Comparison of ENCODE assay signal across 9 cellular contexts in genomic region chr12:122099280-122099749, GRCh38. TPM values are rescaled to one million over a fixed set of nuclear protein-coding genes. Genes with fewer than 3 reads are reported as not detected.
DNase-seq lines count a peak whose midpoint lies in the region; ATAC-seq and TF ChIP-seq lines count a peak whose summit lies in the region.
"Had no signal": no experiment of that assay in that cellular context is flagged by ENCODE, and none has a peak within 500 bp of the region (broad histone marks: within the 10 kb centered on the region; RNA-seq: fewer than 3 reads in every experiment).

No MANE protein-coding gene starts in this region.

- no peaks in the 10 kb centered on the region for H3K27me3 Mint-ChIP-seq in CD4-positive, alpha-beta T cell
- no peaks in the 10 kb centered on the region for H3K27me3 Mint-ChIP-seq in progenitor cell of endocrine pancreas
- H3K27me3 Mint-ChIP-seq in activated T-helper 2 cell treated with anti-CD3 and anti-CD28 coated beads, Interferon-gamma antibody, Interleukin-2, Interleukin-4, amounts not matched to agents 10 μg/mL and 5 μg/mL and 100 μg/mL, durations not matched to agents 14 hours and 24 hours and 36 hours (ENCODE audit: low read depth) = no peaks in the 10 kb centered on the region

- H3K9me3 Mint-ChIP-seq in CD4-positive, alpha-beta T cell = no peaks in the 10 kb centered on the region
- peaks cover 3% of the 10 kb centered on the region for H3K9me3 Mint-ChIP-seq in progenitor cell of endocrine pancreas (ENCODE audit: low read depth)
- H3K9me3 Mint-ChIP-seq in activated T-helper 2 cell treated with anti-CD3 and anti-CD28 coated beads, Interferon-gamma antibody, Interleukin-2, Interleukin-4, amounts not matched to agents 10 μg/mL and 5 μg/mL and 100 μg/mL, durations not matched to agents 14 hours and 24 hours and 36 hours = no peaks in the 10 kb centered on the region

- no peak for DNase-seq in CD4-positive, alpha-beta T cell
- DNase-seq in M059J (ENCODE audit: low read depth) (peak; percentile 20), progenitor cell of endocrine pancreas (ENCODE audit: low spot score, unreplicated experiment) (no peak), glomerular visceral epithelial cell (ENCODE audit: extremely low spot score) (no peak), NCI-H510A treated with DMSO at 0.1 percent for 48 hours (lab: John Stamatoyannopoulos, UW) (no peak), PC-3 (no peak)
- no peak for DNase-seq in effector memory CD4-positive, alpha-beta T cell
- DNase-seq in activated T-helper 2 cell treated with anti-CD3 and anti-CD28 coated beads, Interferon-gamma antibody, Interleukin-2, Interleukin-4, amounts not matched to agents 10 μg/mL and 5 μg/mL and 100 μg/mL, durations not matched to agents 14 hours and 24 hours and 36 hours (ENCODE audit: low spot score) = no peak
- DNase-seq: stimulated activated CD4-positive, alpha-beta T cell treated with anti-CD3 and anti-CD28 coated beads, Interleukin-12 subunit alpha, Interleukin-12 subunit beta, amount 100 ng/mL, for 4 hours had no signal

- no peaks in the 10 kb centered on the region for H3K36me3 Mint-ChIP-seq in CD4-positive, alpha-beta T cell (ENCODE audit: low read depth)
- peaks cover 1% of the 10 kb centered on the region for H3K36me3 Mint-ChIP-seq in progenitor cell of endocrine pancreas (ENCODE audit: insufficient read depth)
- H3K36me3 Mint-ChIP-seq in activated T-helper 2 cell treated with anti-CD3 and anti-CD28 coated beads, Interferon-gamma antibody, Interleukin-2, Interleukin-4, amounts not matched to agents 10 μg/mL and 5 μg/mL and 100 μg/mL, durations not matched to agents 14 hours and 24 hours and 36 hours (ENCODE audit: low read depth) = peaks cover 6% of the 10 kb centered on the region

- no peak overlapping the region for H2AFZ ChIP-seq in PC-3 (ENCODE audit: low read length)

- CTCF ChIA-PET in CD4-positive, alpha-beta T cell (lab: Charles Lee) = interaction anchor here (1.2 to 2.4 kb wide), 3 partner anchors 8 to 45 kb away, joined by 3 to 10 read pairs (median 7); no protein-coding TSS in a partner anchor
- CTCF ChIA-PET in PC-3 (lab: Charles Lee) = no interaction called here

- peaks cover 90% of the 10 kb centered on the region for H3K79me2 ChIP-seq in PC-3 (ENCODE audit: low read length)

- no peak for TF ChIP-seq CTCF in CD4-positive, alpha-beta T cell (IDR thresholded peaks at IDR 0.05)
- TF ChIP-seq CTCF in progenitor cell of endocrine pancreas (IDR thresholded peaks at IDR 0.05; ENCODE audit: unreplicated experiment) = no peak
- TF ChIP-seq CTCF in PC-3 (conservative IDR thresholded peaks at IDR 0.05; ENCODE audit: low read depth, low read length) = no peak

- H3K27ac Mint-ChIP-seq in CD4-positive, alpha-beta T cell = peak overlapping the region; percentile 87
- H3K27ac Mint-ChIP-seq in progenitor cell of endocrine pancreas = peak overlapping the region; percentile 99
- H3K27ac Mint-ChIP-seq in activated T-helper 2 cell treated with anti-CD3 and anti-CD28 coated beads, Interferon-gamma antibody, Interleukin-2, Interleukin-4, amounts not matched to agents 10 μg/mL and 5 μg/mL and 100 μg/mL, durations not matched to agents 14 hours and 24 hours and 36 hours = no peak overlapping the region

- H4K20me1 ChIP-seq in PC-3 (ENCODE audit: low read length) = peaks cover 23% of the 10 kb centered on the region; the same call in 1 of the 2 replicates

- peak overlapping the region; percentile 30 for H3K27ac ChIP-seq in CD4-positive, alpha-beta T cell (ENCODE audit: low read depth, low read length)
- peak overlapping the region; percentile 1 for H3K27ac ChIP-seq in effector memory CD4-positive, alpha-beta T cell (ENCODE audit: insufficient read depth, low read length, poor library complexity, severe bottlenecking)
- H3K27ac ChIP-seq in PC-3 (ENCODE audit: low read length) = no peak overlapping the region

- H3K27me3 ChIP-seq in CD4-positive, alpha-beta T cell (ENCODE audit: control insufficient read depth, insufficient read depth, low read length) = no peaks in the 10 kb centered on the region
- H3K27me3 ChIP-seq in effector memory CD4-positive, alpha-beta T cell (replicated peaks; ENCODE audit: control insufficient read depth, insufficient read depth, low read length, poor library complexity, severe bottlenecking) = no peaks in the 10 kb centered on the region
- no peaks in the 10 kb centered on the region for H3K27me3 ChIP-seq in PC-3 (ENCODE audit: low read length)

- H3K4me1 ChIP-seq in effector memory CD4-positive, alpha-beta T cell (ENCODE audit: control insufficient read depth, insufficient read depth, low read length, poor library complexity, severe bottlenecking) = peaks cover 31% of the 10 kb centered on the region
- H3K4me1 ChIP-seq in PC-3 (ENCODE audit: insufficient read depth, low read length) = peaks cover 11% of the 10 kb centered on the region

- H3K4me3 Mint-ChIP-seq in CD4-positive, alpha-beta T cell = peak overlapping the region; percentile 79
- no peak overlapping the region for H3K4me3 Mint-ChIP-seq in progenitor cell of endocrine pancreas (ENCODE audit: low read depth)
- H3K4me3 Mint-ChIP-seq in activated T-helper 2 cell treated with anti-CD3 and anti-CD28 coated beads, Interferon-gamma antibody, Interleukin-2, Interleukin-4, amounts not matched to agents 10 μg/mL and 5 μg/mL and 100 μg/mL, durations not matched to agents 14 hours and 24 hours and 36 hours (ENCODE audit: low read depth) = no peak overlapping the region

- H3K4me3 ChIP-seq in effector memory CD4-positive, alpha-beta T cell (ENCODE audit: insufficient read depth, low read depth, low read length, poor library complexity, severe bottlenecking) = no peak overlapping the region
- no peak overlapping the region for H3K4me3 ChIP-seq in PC-3 (ENCODE audit: low read length)

- peaks cover 71% of the 10 kb centered on the region for H3K4me1 Mint-ChIP-seq in CD4-positive, alpha-beta T cell (ENCODE audit: low read depth)
- H3K4me1 Mint-ChIP-seq in progenitor cell of endocrine pancreas (ENCODE audit: low read depth) = peaks cover 37% of the 10 kb centered on the region
- H3K4me1 Mint-ChIP-seq in activated T-helper 2 cell treated with anti-CD3 and anti-CD28 coated beads, Interferon-gamma antibody, Interleukin-2, Interleukin-4, amounts not matched to agents 10 μg/mL and 5 μg/mL and 100 μg/mL, durations not matched to agents 14 hours and 24 hours and 36 hours (ENCODE audit: low read depth) = peaks cover 30% of the 10 kb centered on the region

- H3F3A ChIP-seq in PC-3 (ENCODE audit: low read length, unreplicated experiment) = no peaks in the 10 kb centered on the region

- H3K4me2 ChIP-seq in PC-3 (ENCODE audit: low read length) = no peak overlapping the region

- POLR2A ChIA-PET in CD4-positive, alpha-beta T cell (lab: Charles Lee) = interaction anchor here (0.7 to 9.3 kb wide), 5 partner anchors 9 to 298 kb away, joined by 3 to 110 read pairs (median 5); partner anchors contain the start of gene MLXIP
- POLR2A ChIA-PET in PC-3 (lab: Charles Lee; ENCODE audit: unreplicated experiment) = no interaction called here

- no peaks in the 10 kb centered on the region for H3K36me3 ChIP-seq in effector memory CD4-positive, alpha-beta T cell (ENCODE audit: control insufficient read depth, insufficient read depth, low read length)
- H3K36me3 ChIP-seq in PC-3 (ENCODE audit: low read depth, low read length) = peaks cover 2% of the 10 kb centered on the region; the same call in 1 of the 2 replicates

- BruUV-seq in PC-3 (replicated peaks; lab: Mats Ljungman, UMichigan) = no TSS peak

- ATAC-seq in CD4-positive, alpha-beta T cell (ENCODE audit: poor library complexity) = peak; percentile 32
- ATAC-seq in PC-3 = no peak

- no peaks in the 10 kb centered on the region for H3K9me3 ChIP-seq in CD4-positive, alpha-beta T cell (ENCODE audit: control insufficient read depth, low read length)
- no peaks in the 10 kb centered on the region for H3K9me3 ChIP-seq in effector memory CD4-positive, alpha-beta T cell (ENCODE audit: control insufficient read depth, low read length)
- no peaks in the 10 kb centered on the region for H3K9me3 ChIP-seq in PC-3 (ENCODE audit: low read length)

- no peak overlapping the region for H3K9ac ChIP-seq in PC-3 (ENCODE audit: low read length)

- H3K9me2 ChIP-seq in PC-3 (replicated peaks; ENCODE audit: low read length) = no peaks in the 10 kb centered on the region

- intact Hi-C loops in CD4-positive, alpha-beta T cell (cut with DNase I, micrococcal nuclease) = loop anchor here in 1 of 2 experiments (2.0 kb wide), 1 partner anchor 17 kb away; no protein-coding TSS in a partner anchor
- intact Hi-C loops in activated T-helper 2 cell treated with anti-CD3 and anti-CD28 coated beads, Interferon-gamma antibody, Interleukin-2, Interleukin-4, amounts not matched to agents 10 μg/mL and 5 μg/mL and 100 μg/mL, durations not matched to agents 14 hours and 24 hours and 36 hours (cut with micrococcal nuclease) = no loop called here
- intact Hi-C loops in PC-3 (cut with micrococcal nuclease) = no loop called here

RNA-seq across cellular contexts. Expression of gene MLXIP, which starts 20.8 kb away (rescaled TPM):
- total RNA-seq in CD4-positive, alpha-beta T cell = 10 to 100 TPM; 98.0 to 99.3 TPM
- total RNA-seq in M059J (2014; rRNA removed; shearing (Covaris generic)) = 3.2 and 7.7 TPM in 2 replicates
- total RNA-seq in progenitor cell of endocrine pancreas (48.6 and 48.7 TPM in 2 replicates), PC-3 (2014; rRNA removed) (16.7 and 21.8 TPM in 2 replicates)
- total RNA-seq in activated T-helper 2 cell treated with anti-CD3 and anti-CD28 coated beads, Interferon-gamma antibody, Interleukin-2, Interleukin-4, amounts not matched to agents 10 μg/mL and 5 μg/mL and 100 μg/mL, durations not matched to agents 14 hours and 24 hours and 36 hours = 36.7 and 41.4 TPM in 2 replicates
